Comparison of ENCODE assay signal across 1 cellular context in genomic region chr11:96173424-96173823, GRCh38.
TF ChIP-seq lines count a peak whose summit lies in the region.

No MANE protein-coding gene starts in this region.

TF ChIP-seq in WTC11, 78 proteins besides CTCF, POLR2A, EP300 and RAD21 (continued from another document):
- TF ChIP-seq, protein P1, sequence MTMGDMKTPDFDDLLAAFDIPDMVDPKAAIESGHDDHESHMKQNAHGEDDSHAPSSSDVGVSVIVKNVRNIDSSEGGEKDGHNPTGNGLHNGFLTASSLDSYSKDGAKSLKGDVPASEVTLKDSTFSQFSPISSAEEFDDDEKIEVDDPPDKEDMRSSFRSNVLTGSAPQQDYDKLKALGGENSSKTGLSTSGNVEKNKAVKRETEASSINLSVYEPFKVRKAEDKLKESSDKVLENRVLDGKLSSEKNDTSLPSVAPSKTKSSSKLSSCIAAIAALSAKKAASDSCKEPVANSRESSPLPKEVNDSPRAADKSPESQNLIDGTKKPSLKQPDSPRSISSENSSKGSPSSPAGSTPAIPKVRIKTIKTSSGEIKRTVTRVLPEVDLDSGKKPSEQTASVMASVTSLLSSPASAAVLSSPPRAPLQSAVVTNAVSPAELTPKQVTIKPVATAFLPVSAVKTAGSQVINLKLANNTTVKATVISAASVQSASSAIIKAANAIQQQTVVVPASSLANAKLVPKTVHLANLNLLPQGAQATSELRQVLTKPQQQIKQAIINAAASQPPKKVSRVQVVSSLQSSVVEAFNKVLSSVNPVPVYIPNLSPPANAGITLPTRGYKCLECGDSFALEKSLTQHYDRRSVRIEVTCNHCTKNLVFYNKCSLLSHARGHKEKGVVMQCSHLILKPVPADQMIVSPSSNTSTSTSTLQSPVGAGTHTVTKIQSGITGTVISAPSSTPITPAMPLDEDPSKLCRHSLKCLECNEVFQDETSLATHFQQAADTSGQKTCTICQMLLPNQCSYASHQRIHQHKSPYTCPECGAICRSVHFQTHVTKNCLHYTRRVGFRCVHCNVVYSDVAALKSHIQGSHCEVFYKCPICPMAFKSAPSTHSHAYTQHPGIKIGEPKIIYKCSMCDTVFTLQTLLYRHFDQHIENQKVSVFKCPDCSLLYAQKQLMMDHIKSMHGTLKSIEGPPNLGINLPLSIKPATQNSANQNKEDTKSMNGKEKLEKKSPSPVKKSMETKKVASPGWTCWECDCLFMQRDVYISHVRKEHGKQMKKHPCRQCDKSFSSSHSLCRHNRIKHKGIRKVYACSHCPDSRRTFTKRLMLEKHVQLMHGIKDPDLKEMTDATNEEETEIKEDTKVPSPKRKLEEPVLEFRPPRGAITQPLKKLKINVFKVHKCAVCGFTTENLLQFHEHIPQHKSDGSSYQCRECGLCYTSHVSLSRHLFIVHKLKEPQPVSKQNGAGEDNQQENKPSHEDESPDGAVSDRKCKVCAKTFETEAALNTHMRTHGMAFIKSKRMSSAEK (CRISPR knock-in tag; IDR thresholded peaks at IDR 0.05; ENCODE audit: borderline replicate concordance) = no peak
- TF ChIP-seq RORB (CRISPR knock-in tag; IDR thresholded peaks at IDR 0.05) (no peak), JAZF1 (CRISPR knock-in tag; IDR thresholded peaks at IDR 0.05) (no peak)
- TF ChIP-seq, protein P2, sequence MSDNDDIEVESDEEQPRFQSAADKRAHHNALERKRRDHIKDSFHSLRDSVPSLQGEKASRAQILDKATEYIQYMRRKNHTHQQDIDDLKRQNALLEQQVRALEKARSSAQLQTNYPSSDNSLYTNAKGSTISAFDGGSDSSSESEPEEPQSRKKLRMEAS (CRISPR knock-in tag; IDR thresholded peaks at IDR 0.05) = no peak
